Comparison of ENCODE assay signal across 12 cellular contexts in genomic region chr10:42975558-42976352, GRCh38.
DNase-seq lines count a peak whose midpoint lies in the region; ATAC-seq and TF ChIP-seq lines count a peak whose summit lies in the region.
"Had no signal": no experiment of that assay in that cellular context is flagged by ENCODE, and none has a peak within 500 bp of the region (broad histone marks: within the 10 kb centered on the region; RNA-seq: fewer than 3 reads in every experiment).

No MANE protein-coding gene starts in this region.

- no peaks in the 10 kb centered on the region for H4K20me1 ChIP-seq in PC-3 (ENCODE audit: low read length)

- BruUV-seq in PC-3 (replicated peaks; lab: Mats Ljungman, UMichigan), result no TSS peak

- H3K27me3 ChIP-seq in PC-3 (ENCODE audit: low read length) (peaks cover 15% of the 10 kb centered on the region; the same call in 1 of the 2 replicates), foreskin keratinocyte (no peaks in the 10 kb centered on the region), uterus (no peaks in the 10 kb centered on the region)

- H3K36me3 ChIP-seq in PC-3 (ENCODE audit: low read depth, low read length) (no peaks in the 10 kb centered on the region), uterus (no peaks in the 10 kb centered on the region)

- H3K27ac Mint-ChIP-seq in natural killer cell treated with Interleukin-12 subunit alpha and Interleukin-12 subunit beta and Interleukin-15 and Interleukin-18, amount 100 ng/mL, for 72 hours, result no peak overlapping the region
- H3K27ac Mint-ChIP-seq in natural killer cell, result no peak overlapping the region
- H3K27ac Mint-ChIP-seq: CD8-positive, alpha-beta T cell; memory B cell had no signal

- H3K9ac ChIP-seq in PC-3 (ENCODE audit: low read length), result no peak overlapping the region

- no peaks in the 10 kb centered on the region for H3K36me3 Mint-ChIP-seq in natural killer cell treated with Interleukin-12 subunit alpha and Interleukin-12 subunit beta and Interleukin-15 and Interleukin-18, amount 100 ng/mL, for 72 hours
- no peaks in the 10 kb centered on the region for H3K36me3 Mint-ChIP-seq in natural killer cell
- H3K36me3 Mint-ChIP-seq: CD8-positive, alpha-beta T cell; memory B cell had no signal

- no peak for ATAC-seq in natural killer cell treated with Interleukin-12 subunit alpha and Interleukin-12 subunit beta and Interleukin-15 and Interleukin-18, amount 100 ng/mL, for 72 hours
- ATAC-seq in natural killer cell, result no peak
- ATAC-seq in PC-3, result peak; percentile 69
- ATAC-seq in foreskin keratinocyte, result peak; percentile 55
- ATAC-seq: CD8-positive, alpha-beta T cell had no signal

- H3K4me3 Mint-ChIP-seq in natural killer cell treated with Interleukin-12 subunit alpha and Interleukin-12 subunit beta and Interleukin-15 and Interleukin-18, amount 100 ng/mL, for 72 hours, result no peak overlapping the region
- H3K4me3 Mint-ChIP-seq in natural killer cell, result no peak overlapping the region
- H3K4me3 Mint-ChIP-seq: CD8-positive, alpha-beta T cell; memory B cell had no signal

- POLR2A ChIA-PET in PC-3 (lab: Charles Lee; ENCODE audit: unreplicated experiment), result no interaction called here

- peaks cover 0 to 8% of the 10 kb centered on the region in 2 donors for H3K27me3 Mint-ChIP-seq in natural killer cell treated with Interleukin-12 subunit alpha and Interleukin-12 subunit beta and Interleukin-15 and Interleukin-18, amount 100 ng/mL, for 72 hours
- peaks cover 0 to 2% of the 10 kb centered on the region in 2 donors for H3K27me3 Mint-ChIP-seq in natural killer cell (ENCODE audit: low read depth in 2 of 2)

- H3K4me1 ChIP-seq in PC-3 (ENCODE audit: insufficient read depth, low read length), result no peaks in the 10 kb centered on the region
- no peaks in the 10 kb centered on the region for H3K4me1 ChIP-seq in foreskin keratinocyte
- H3K4me1 ChIP-seq in uterus, result no peaks in the 10 kb centered on the region

- H3K4me2 ChIP-seq in PC-3 (ENCODE audit: low read length), result no peak overlapping the region

- CTCF ChIA-PET in PC-3 (lab: Charles Lee), result no interaction called here

- H3K9me3 Mint-ChIP-seq in natural killer cell treated with Interleukin-12 subunit alpha and Interleukin-12 subunit beta and Interleukin-15 and Interleukin-18, amount 100 ng/mL, for 72 hours, result no peaks in the 10 kb centered on the region
- H3K9me3 Mint-ChIP-seq in natural killer cell, result no peaks in the 10 kb centered on the region
- H3K9me3 Mint-ChIP-seq: CD8-positive, alpha-beta T cell; memory B cell had no signal

- DNase-seq in natural killer cell treated with Interleukin-12 subunit alpha and Interleukin-12 subunit beta and Interleukin-15 and Interleukin-18, amount 100 ng/mL, for 72 hours (ENCODE audit: low spot score), result peak; percentile 39
- DNase-seq in natural killer cell (no peak), PC-3 (peak; percentile 62), foreskin keratinocyte (no peak), uterus (peak; percentile 4 to 5), iPS-NIHi7 (ENCODE audit: extremely low spot score) (no peak), NCI-H748 (lab: John Stamatoyannopoulos, UW; ENCODE audit: unreplicated experiment) (no peak), GM10266 (ENCODE audit: extremely low spot score) (no peak)
- DNase-seq: cortex of kidney, NCI-H1048 had no signal

- H3F3A ChIP-seq in PC-3 (ENCODE audit: low read length, unreplicated experiment), result no peaks in the 10 kb centered on the region

- no peaks in the 10 kb centered on the region for H3K79me2 ChIP-seq in PC-3 (ENCODE audit: low read length)

- H3K9me2 ChIP-seq in PC-3 (replicated peaks; ENCODE audit: low read length), result no peaks in the 10 kb centered on the region

- TF ChIP-seq CTCF in natural killer cell (IDR thresholded peaks at IDR 0.05), result no peak
- TF ChIP-seq CTCF in PC-3 (conservative IDR thresholded peaks at IDR 0.05; ENCODE audit: low read depth, low read length), result peak; percentile 65
- peak; percentile 45 for TF ChIP-seq CTCF in foreskin keratinocyte (conservative IDR thresholded peaks at IDR 0.05)
- TF ChIP-seq CTCF in uterus (IDR thresholded peaks at IDR 0.05), result no peak
- TF ChIP-seq CTCF in GM10266 (IDR thresholded peaks at IDR 0.05; ENCODE audit: control insufficient read depth, insufficient read depth, low read depth, missing control alignments), result no peak

- peak overlapping the region; percentile 49; the same call in 1 of the 2 replicates for H2AFZ ChIP-seq in PC-3 (ENCODE audit: low read length)

- intact Hi-C loops in natural killer cell (cut with micrococcal nuclease) (no loop called here), PC-3 (cut with micrococcal nuclease) (no loop called here), uterus (cut with DNase I; ENCODE audit: low total_unique reads) (no loop called here)

- TF ChIP-seq POLR2A in uterus (IDR thresholded peaks at IDR 0.05), result no peak

- H3K27ac ChIP-seq in PC-3 (ENCODE audit: low read length) (no peak overlapping the region), foreskin keratinocyte (no peak overlapping the region), uterus (no peak overlapping the region)

- H3K4me3 ChIP-seq in PC-3 (ENCODE audit: low read length), result no peak overlapping the region
- H3K4me3 ChIP-seq in uterus, result no peak overlapping the region

- H3K4me1 Mint-ChIP-seq in natural killer cell treated with Interleukin-12 subunit alpha and Interleukin-12 subunit beta and Interleukin-15 and Interleukin-18, amount 100 ng/mL, for 72 hours (ENCODE audit: low read depth in 2 of 2), result no peaks in the 10 kb centered on the region
- H3K4me1 Mint-ChIP-seq in natural killer cell, result no peaks in the 10 kb centered on the region
- H3K4me1 Mint-ChIP-seq: memory B cell had no signal

- H3K9me3 ChIP-seq in PC-3 (ENCODE audit: low read length), result no peaks in the 10 kb centered on the region
- no peaks in the 10 kb centered on the region for H3K9me3 ChIP-seq in uterus

Comparison
In these comparisons a context has a peak if more than half of its experiments do, and no peak if none do; other contexts are left out.
1. DNase-seq: peak in natural killer cell treated with Interleukin-12 subunit alpha and Interleukin-12 subunit beta and Interleukin-15 and Interleukin-18, amount 100 ng/mL, for 72 hours (single experiment), PC-3 (single experiment) and uterus (2 of 2); none in natural killer cell (single experiment), foreskin keratinocyte (0 of 2), iPS-NIHi7 (single experiment), NCI-H748 (single experiment) and GM10266 (single experiment).
2. ATAC-seq: peak in PC-3 (single experiment) and foreskin keratinocyte (single experiment); none in natural killer cell treated with Interleukin-12 subunit alpha and Interleukin-12 subunit beta and Interleukin-15 and Interleukin-18, amount 100 ng/mL, for 72 hours (0 of 2) and natural killer cell (0 of 3).
3. CTCF ChIP-seq: peak in PC-3 (single experiment) and foreskin keratinocyte (single experiment); none in natural killer cell (single experiment), uterus (0 of 4) and GM10266 (single experiment).